1 cellular context compared by ENCODE assay signal in the genomic region with DNA sequence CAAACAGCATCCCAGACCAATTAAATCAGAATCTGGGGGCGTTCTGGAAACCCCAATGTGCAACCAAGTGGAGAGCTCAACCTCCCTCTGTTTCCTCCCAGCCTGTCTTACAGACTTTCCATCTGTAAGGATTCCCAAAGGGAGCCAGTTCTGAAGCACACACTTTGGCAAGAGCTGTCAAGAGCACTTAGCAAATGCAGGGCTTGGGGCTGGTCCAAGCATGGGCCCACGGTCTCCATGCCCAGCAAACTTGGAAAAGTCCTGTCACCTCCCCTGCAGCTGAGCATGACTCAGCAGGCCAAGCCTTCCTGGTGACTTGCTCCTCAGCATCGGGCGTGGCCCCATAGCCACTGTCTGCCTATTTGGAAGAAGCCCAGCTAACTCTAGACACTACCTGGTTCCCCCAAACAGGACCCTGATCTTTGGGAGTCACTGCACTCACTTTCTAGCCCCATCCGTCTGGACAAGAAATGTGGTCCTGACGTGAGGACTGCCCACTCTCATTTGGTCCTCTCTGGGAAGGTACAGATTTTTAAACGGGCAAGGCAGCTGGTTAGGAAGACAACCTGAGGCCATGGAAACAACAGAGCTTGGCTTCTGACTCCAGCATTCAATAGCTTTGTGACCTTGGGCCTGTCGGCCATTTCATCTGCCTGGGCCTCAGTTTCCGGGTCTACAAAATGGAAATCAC.
TF ChIP-seq lines count a peak whose summit lies in the region.

No MANE protein-coding gene starts in this region.

TF ChIP-seq in HEK293, 187 proteins besides CTCF, POLR2A, EP300 and RAD21 (continued from another document):
- TF ChIP-seq, protein P1, sequence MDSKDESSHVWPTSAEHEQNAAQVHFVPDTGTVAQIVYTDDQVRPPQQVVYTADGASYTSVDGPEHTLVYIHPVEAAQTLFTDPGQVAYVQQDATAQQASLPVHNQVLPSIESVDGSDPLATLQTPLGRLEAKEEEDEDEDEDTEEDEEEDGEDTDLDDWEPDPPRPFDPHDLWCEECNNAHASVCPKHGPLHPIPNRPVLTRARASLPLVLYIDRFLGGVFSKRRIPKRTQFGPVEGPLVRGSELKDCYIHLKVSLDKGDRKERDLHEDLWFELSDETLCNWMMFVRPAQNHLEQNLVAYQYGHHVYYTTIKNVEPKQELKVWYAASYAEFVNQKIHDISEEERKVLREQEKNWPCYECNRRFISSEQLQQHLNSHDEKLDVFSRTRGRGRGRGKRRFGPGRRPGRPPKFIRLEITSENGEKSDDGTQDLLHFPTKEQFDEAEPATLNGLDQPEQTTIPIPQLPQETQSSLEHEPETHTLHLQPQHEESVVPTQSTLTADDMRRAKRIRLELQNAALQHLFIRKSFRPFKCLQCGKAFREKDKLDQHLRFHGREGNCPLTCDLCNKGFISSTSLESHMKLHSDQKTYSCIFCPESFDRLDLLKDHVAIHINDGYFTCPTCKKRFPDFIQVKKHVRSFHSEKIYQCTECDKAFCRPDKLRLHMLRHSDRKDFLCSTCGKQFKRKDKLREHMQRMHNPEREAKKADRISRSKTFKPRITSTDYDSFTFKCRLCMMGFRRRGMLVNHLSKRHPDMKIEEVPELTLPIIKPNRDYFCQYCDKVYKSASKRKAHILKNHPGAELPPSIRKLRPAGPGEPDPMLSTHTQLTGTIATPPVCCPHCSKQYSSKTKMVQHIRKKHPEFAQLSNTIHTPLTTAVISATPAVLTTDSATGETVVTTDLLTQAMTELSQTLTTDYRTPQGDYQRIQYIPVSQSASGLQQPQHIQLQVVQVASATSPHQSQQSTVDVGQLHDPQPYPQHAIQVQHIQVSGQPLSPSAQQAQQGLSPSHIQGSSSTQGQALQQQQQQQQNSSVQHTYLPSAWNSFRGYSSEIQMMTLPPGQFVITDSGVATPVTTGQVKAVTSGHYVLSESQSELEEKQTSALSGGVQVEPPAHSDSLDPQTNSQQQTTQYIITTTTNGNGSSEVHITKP (tag by site-specific recombination; IDR thresholded peaks at IDR 0.05) = peak; percentile 91
- TF ChIP-seq ZNF19 (tag by site-specific recombination; IDR thresholded peaks at IDR 0.05; ENCODE audit: low read depth) (no peak), PRDM4 (tag by site-specific recombination; IDR thresholded peaks at IDR 0.05) (no peak), ZNF157 (tag by site-specific recombination; IDR thresholded peaks at IDR 0.05) (no peak), ZNF580 (tag by site-specific recombination; IDR thresholded peaks at IDR 0.05) (no peak), ATF2 (tag by site-specific recombination; IDR thresholded peaks at IDR 0.05; ENCODE audit: low read depth) (no peak), ZNF416 (tag by site-specific recombination; IDR thresholded peaks at IDR 0.05) (no peak), ZNF530 (tag by site-specific recombination; IDR thresholded peaks at IDR 0.05; ENCODE audit: low read depth) (no peak), ZBTB21 (tag by site-specific recombination; IDR thresholded peaks at IDR 0.05) (no peak), ZNF654 (tag by site-specific recombination; IDR thresholded peaks at IDR 0.05; ENCODE audit: low read depth) (no peak), GLIS1 (tag by site-specific recombination; IDR thresholded peaks at IDR 0.05) (peak; percentile 57; the same call in 1 of the 2 replicates), ZNF274 (IDR thresholded peaks at IDR 0.05; ENCODE audit: low read length) (no peak), ZNF274 (tag by site-specific recombination; IDR thresholded peaks at IDR 0.05; ENCODE audit: borderline replicate concordance) (no peak), ZNF132 (tag by site-specific recombination; IDR thresholded peaks at IDR 0.05; ENCODE audit: borderline replicate concordance) (no peak), ZNF341 (tag by site-specific recombination; IDR thresholded peaks at IDR 0.05; ENCODE audit: low read depth) (no peak), MEIS1 (CRISPR knock-in tag; IDR thresholded peaks at IDR 0.05; ENCODE audit: borderline replicate concordance) (no peak), SETDB1 (IDR thresholded peaks at IDR 0.05; ENCODE audit: insufficient read length, low read length) (no peak), WT1 (tag by site-specific recombination; IDR thresholded peaks at IDR 0.05) (no peak), SCRT2 (tag by site-specific recombination; IDR thresholded peaks at IDR 0.05) (no peak), ZNF660 (tag by site-specific recombination; IDR thresholded peaks at IDR 0.05) (0 out of 2 replicates have a peak, but pooled peaks have one; percentile 15), ZNF391 (tag by site-specific recombination; IDR thresholded peaks at IDR 0.05; ENCODE audit: borderline replicate concordance, low read depth) (no peak), SP3 (tag by site-specific recombination; IDR thresholded peaks at IDR 0.05) (no peak), ZBTB20 (tag by site-specific recombination; IDR thresholded peaks at IDR 0.05) (no peak), YY1 (tag by site-specific recombination; IDR thresholded peaks at IDR 0.05) (no peak)
- TF ChIP-seq, protein P2, sequence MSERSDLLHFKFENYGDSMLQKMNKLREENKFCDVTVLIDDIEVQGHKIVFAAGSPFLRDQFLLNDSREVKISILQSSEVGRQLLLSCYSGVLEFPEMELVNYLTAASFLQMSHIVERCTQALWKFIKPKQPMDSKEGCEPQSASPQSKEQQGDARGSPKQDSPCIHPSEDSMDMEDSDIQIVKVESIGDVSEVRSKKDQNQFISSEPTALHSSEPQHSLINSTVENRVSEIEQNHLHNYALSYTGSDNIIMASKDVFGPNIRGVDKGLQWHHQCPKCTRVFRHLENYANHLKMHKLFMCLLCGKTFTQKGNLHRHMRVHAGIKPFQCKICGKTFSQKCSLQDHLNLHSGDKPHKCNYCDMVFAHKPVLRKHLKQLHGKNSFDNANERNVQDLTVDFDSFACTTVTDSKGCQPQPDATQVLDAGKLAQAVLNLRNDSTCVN (tag by site-specific recombination; optimal IDR thresholded peaks at IDR 0.05) = no peak
- TF ChIP-seq, protein P3, sequence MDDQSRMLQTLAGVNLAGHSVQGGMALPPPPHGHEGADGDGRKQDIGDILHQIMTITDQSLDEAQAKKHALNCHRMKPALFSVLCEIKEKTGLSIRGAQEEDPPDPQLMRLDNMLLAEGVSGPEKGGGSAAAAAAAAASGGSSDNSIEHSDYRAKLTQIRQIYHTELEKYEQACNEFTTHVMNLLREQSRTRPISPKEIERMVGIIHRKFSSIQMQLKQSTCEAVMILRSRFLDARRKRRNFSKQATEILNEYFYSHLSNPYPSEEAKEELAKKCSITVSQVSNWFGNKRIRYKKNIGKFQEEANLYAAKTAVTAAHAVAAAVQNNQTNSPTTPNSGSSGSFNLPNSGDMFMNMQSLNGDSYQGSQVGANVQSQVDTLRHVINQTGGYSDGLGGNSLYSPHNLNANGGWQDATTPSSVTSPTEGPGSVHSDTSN (CRISPR knock-in tag; IDR thresholded peaks at IDR 0.05) = no peak
TF ChIP-seq in HEK293: peak in this region for 12.
